In genomic region chr1:238404921-238405320, GRCh38 we compare ENCODE assay signal across 32 cellular contexts.
"Had no signal": no experiment of that assay in that cellular context is flagged by ENCODE, and none has a peak within 500 bp of the region (broad histone marks: within the 10 kb centered on the region; RNA-seq: fewer than 3 reads in every experiment).

No MANE protein-coding gene starts in this region.

- FAIRE-seq: endometrium, kidney had no signal

- H3K27ac ChIP-seq: breast epithelium, epithelial cell of prostate, esophagus squamous epithelium, gastroesophageal sphincter, hepatocyte, parathyroid adenoma, stomach, testis, transverse colon had no signal

- DNase-seq: activated CD4-positive, alpha-beta memory T cell treated with anti-CD3 and anti-CD28 coated beads for 36 hours; activated CD4-positive, alpha-beta T cell treated with anti-CD3 and anti-CD28 coated beads, Interleukin-2, amount 10 ng/mL, durations not matched to agents 24 days and 14 days; activated CD4-positive, CD25-positive, alpha-beta regulatory T cell treated with anti-CD3 and anti-CD28 coated beads, Interleukin-2, amount 50 U/mL, for 72 hours; activated CD8-positive, alpha-beta memory T cell treated with anti-CD3 and anti-CD28 coated beads, Interleukin-2, amount 50 U/mL, for 4 hours; activated effector memory CD4-positive, alpha-beta T cell treated with anti-CD3 and anti-CD28 coated beads, Interleukin-2, amount 50 U/mL, for 16 hours; activated naive CD4-positive, alpha-beta T cell treated with anti-CD3 and anti-CD28 coated beads, Interleukin-2, amount 10 ng/mL, durations not matched to agents 7 days and 5 days; activated naive CD8-positive, alpha-beta T cell treated with anti-CD3 and anti-CD28 coated beads, Interleukin-2, amount 10 ng/mL, durations not matched to agents 7 days and 5 days; activated T-cell treated with anti-CD3 and anti-CD28 coated beads, Interleukin-2, amount 50 U/mL, for 1 hour; amniotic stem cell; dermis blood vessel endothelial cell; effector CD8-positive, alpha-beta T cell; esophagus squamous epithelium; kidney; left colon; mammary epithelial cell; naive thymus-derived CD8-positive, alpha-beta T cell; occipital lobe; right cardiac atrium; stimulated activated CD4-positive, alpha-beta T cell treated with anti-CD3 and anti-CD28 coated beads, Interleukin-15, amount 100 ng/mL, for 24 hours; stimulated activated CD4-positive, alpha-beta T cell treated with anti-CD3 and anti-CD28 coated beads, Interleukin-2, amount 100 ng/mL, for 24 hours; stimulated activated naive B cell treated with anti-CD40 and anti-IgM and Interleukin-4, amounts not matched to agents 10 μg/mL and 1 μg/mL and 100 μg/mL, for 72 hours; stomach; SW 1271; T1000; testis; transverse colon had no signal

- ATAC-seq: gastroesophageal sphincter; left colon; naive thymus-derived CD8-positive, alpha-beta T cell; right cardiac atrium; stimulated activated naive B cell treated with anti-CD40 and anti-IgM and Interleukin-4, amounts not matched to agents 10 μg/mL and 1 μg/mL and 100 μg/mL, for 72 hours had no signal
